Comparison of ENCODE assay signal across 21 cellular contexts in the genomic region with DNA sequence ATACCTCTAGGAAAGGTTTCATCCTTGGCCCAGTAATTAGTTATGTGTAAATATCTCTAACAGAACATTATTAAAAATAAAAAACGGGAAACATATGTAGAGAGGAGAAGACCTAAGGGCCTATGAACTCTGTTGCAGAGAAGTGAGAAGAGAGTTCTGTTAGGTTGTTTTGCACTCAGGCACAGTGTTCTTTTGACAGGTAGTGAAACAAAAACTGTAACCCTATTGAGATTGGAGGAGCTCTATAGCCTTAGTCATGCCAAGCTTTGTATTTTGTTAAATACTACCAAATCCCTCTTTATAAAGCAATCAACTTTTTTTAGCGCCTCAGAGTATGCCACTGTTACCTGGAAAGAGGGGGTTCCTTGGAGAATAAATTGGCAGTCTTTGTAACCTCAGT.
"Had no signal": no experiment of that assay in that cellular context is flagged by ENCODE, and none has a peak within 500 bp of the region (broad histone marks: within the 10 kb centered on the region; RNA-seq: fewer than 3 reads in every experiment).

No MANE protein-coding gene starts in this region.

- H3K4me3 ChIP-seq: esophagus squamous epithelium, left ventricle myocardium inferior, lower lobe of right lung, psoas muscle, spleen, stomach, thoracic aorta, transverse colon had no signal

- H2AFZ ChIP-seq: parathyroid adenoma had no signal

- H3K4me1 ChIP-seq: esophagus squamous epithelium, left ventricle myocardium inferior, lower lobe of right lung, parathyroid adenoma, psoas muscle, spleen, transverse colon had no signal

- H3K27me3 ChIP-seq: esophagus squamous epithelium, spleen, stomach, transverse colon had no signal

- H3K79me2 ChIP-seq: parathyroid adenoma had no signal

- DNase-seq: effector memory CD8-positive, alpha-beta T cell; esophagus squamous epithelium; foreskin fibroblast; kidney; left cardiac atrium; left ventricle myocardium inferior; lower lobe of right lung; occipital lobe; psoas muscle; spleen; stimulated activated CD4-positive, alpha-beta T cell treated with anti-CD3 and anti-CD28 coated beads, Interleukin-15, amount 100 ng/mL, for 24 hours; stimulated activated CD4-positive, alpha-beta T cell treated with anti-CD3 and anti-CD28 coated beads, Interleukin-1b, Interleukin-23, amount 100 ng/mL, for 48 hours; stimulated activated CD4-positive, alpha-beta T cell treated with anti-CD3 and anti-CD28 coated beads, Interleukin-4, amount 100 ng/mL, for 4 hours; stimulated activated naive CD4-positive, alpha-beta T cell; stomach; substantia nigra; transverse colon had no signal

- H3K36me3 ChIP-seq: esophagus squamous epithelium, left ventricle myocardium inferior, lower lobe of right lung, spleen, stomach, thoracic aorta, transverse colon had no signal

- H3K9ac ChIP-seq: parathyroid adenoma had no signal

- H3K9me3 ChIP-seq: esophagus squamous epithelium, left ventricle myocardium inferior, lower lobe of right lung, psoas muscle, spleen, stomach, thoracic aorta, transverse colon had no signal

- H3K27ac ChIP-seq: epithelial cell of prostate, esophagus squamous epithelium, left ventricle myocardium inferior, lower lobe of right lung, parathyroid adenoma, psoas muscle, spleen, stomach, thoracic aorta, transverse colon had no signal

- ATAC-seq: effector memory CD8-positive, alpha-beta T cell; left cardiac atrium; lower lobe of right lung; psoas muscle; sciatic nerve had no signal
